22 cellular contexts compared by ENCODE assay signal in genomic region chr7:133676805-133677370, GRCh38.
DNase-seq lines count a peak whose midpoint lies in the region; FAIRE-seq and TF ChIP-seq lines count a peak whose summit lies in the region.
"Had no signal": no experiment of that assay in that cellular context is flagged by ENCODE, and none has a peak within 500 bp of the region (broad histone marks: within the 10 kb centered on the region; RNA-seq: fewer than 3 reads in every experiment).

No MANE protein-coding gene starts in this region.

- no peak for TF ChIP-seq CTCF in fibroblast of villous mesenchyme (IDR thresholded peaks at IDR 0.05; ENCODE audit: insufficient read depth, low read depth, low read length)
- TF ChIP-seq CTCF in GM13977 (IDR thresholded peaks at IDR 0.05; ENCODE audit: extremely low read depth, insufficient read depth, missing control alignments) = no peak
- no peak for TF ChIP-seq CTCF in sigmoid colon (IDR thresholded peaks at IDR 0.05)
- TF ChIP-seq CTCF in breast epithelium (IDR thresholded peaks at IDR 0.05) = no peak

- no peak for TF ChIP-seq EP300 in sigmoid colon (IDR thresholded peaks at IDR 0.05)

- no peak overlapping the region for H3K27ac ChIP-seq in sigmoid colon
- no peak overlapping the region for H3K27ac ChIP-seq in breast epithelium
- H3K27ac ChIP-seq: C4-2B, right atrium auricular region had no signal

- intact Hi-C loops in sigmoid colon (cut with DNase I) (no loop called here), breast epithelium (cut with DNase I; ENCODE audit: low total_unique reads) (no loop called here)

- no peaks in the 10 kb centered on the region for H3K4me1 ChIP-seq in sigmoid colon
- H3K4me1 ChIP-seq in breast epithelium = no peaks in the 10 kb centered on the region
- H3K4me1 ChIP-seq: right atrium auricular region had no signal

- TF ChIP-seq POLR2A in sigmoid colon (IDR thresholded peaks at IDR 0.05) (no peak), breast epithelium (IDR thresholded peaks at IDR 0.05) (no peak)

- H3K9me3 ChIP-seq in sigmoid colon (no peaks in the 10 kb centered on the region), breast epithelium (no peaks in the 10 kb centered on the region)
- H3K9me3 ChIP-seq: right atrium auricular region had no signal

- whole genome bisulfite sequencing in sigmoid colon, 2 donors = 88 to 95% methylated on average over 2 of the region's 2 CpGs

- DNase-seq in HT1080 (ENCODE audit: low read depth) = peak; percentile 11
- peak; percentile 84 for DNase-seq in amniotic epithelial cell (ENCODE audit: low read depth)
- peak; percentile 12 for DNase-seq in fibroblast of villous mesenchyme (ENCODE audit: low read depth)
- no peak for DNase-seq in GM13977 (ENCODE audit: low spot score)
- DNase-seq in middle frontal gyrus (ENCODE audit: extremely low spot score, low spot score) = no peak
- DNase-seq in sigmoid colon = no peak
- no peak for DNase-seq in breast epithelium (ENCODE audit: low spot score in 2 of 2)
- DNase-seq: activated CD8-positive, alpha-beta T cell treated with anti-CD3 and anti-CD28 coated beads, Interleukin-2, amount 10 ng/mL, durations not matched to agents 7 days and 5 days; activated naive CD4-positive, alpha-beta T cell treated with anti-CD3 and anti-CD28 coated beads for 36 hours; activated T-cell treated with anti-CD3 and anti-CD28 coated beads, Interleukin-2, amount 50 U/mL, for 24 hours; aorta; effector memory CD4-positive, alpha-beta T cell; naive B cell; NCI-H187; NCI-H2227 treated with DMSO at 0.1 percent for 48 hours; stimulated activated CD4-positive, alpha-beta T cell treated with anti-CD3 and anti-CD28 coated beads, Interleukin-15, amount 100 ng/mL, for 24 hours; substantia nigra had no signal

- no peaks in the 10 kb centered on the region for H3K27me3 ChIP-seq in sigmoid colon
- no peaks in the 10 kb centered on the region for H3K27me3 ChIP-seq in breast epithelium
- H3K27me3 ChIP-seq: right atrium auricular region had no signal

- H3K36me3 ChIP-seq in sigmoid colon (no peaks in the 10 kb centered on the region), breast epithelium (no peaks in the 10 kb centered on the region)
- H3K36me3 ChIP-seq: right atrium auricular region had no signal

- H3K4me3 ChIP-seq in fibroblast of villous mesenchyme (ENCODE audit: low read depth, low read length) = no peak overlapping the region
- no peak overlapping the region for H3K4me3 ChIP-seq in sigmoid colon
- H3K4me3 ChIP-seq in breast epithelium = no peak overlapping the region
- H3K4me3 ChIP-seq: right atrium auricular region had no signal

- in situ Hi-C loops in GM13977 (cut with MboI; ENCODE audit: low pct_unique_long_range_greater_than_20kb, low sequenced_read_pairs, unreplicated experiment) = no loop called here

- FAIRE-seq in A204.1 (lab: Jason Lieb, UNC) = peak; percentile 3
- FAIRE-seq: G401.6, islet of Langerhans had no signal

Comparison
In these comparisons a context has a peak if more than half of its experiments do, and no peak if none do; other contexts are left out.
1. DNase-seq: peak in HT1080 (single experiment), amniotic epithelial cell (single experiment) and fibroblast of villous mesenchyme (single experiment); none in GM13977 (single experiment), middle frontal gyrus (single experiment), sigmoid colon (single experiment) and breast epithelium (0 of 2).